Comparison of ENCODE assay signal across 18 cellular contexts in genomic region chr3:27290760-27291159, GRCh38.
DNase-seq lines count a peak whose midpoint lies in the region; ATAC-seq and TF ChIP-seq lines count a peak whose summit lies in the region.
"Had no signal": no experiment of that assay in that cellular context is flagged by ENCODE, and none has a peak within 500 bp of the region (broad histone marks: within the 10 kb centered on the region; RNA-seq: fewer than 3 reads in every experiment).

No MANE protein-coding gene starts in this region.

- intact Hi-C loops in left lung (cut with DNase I) (no loop called here), left ventricle myocardium superior (cut with micrococcal nuclease) (no loop called here)

- H3K4me2 ChIP-seq in GM23338: no peak overlapping the region
- H3K4me2 ChIP-seq: KMS-11 had no signal

- no peak overlapping the region for H3K9ac ChIP-seq in adipocyte (ENCODE audit: low read length)
- H3K9ac ChIP-seq: KMS-11 had no signal

- H2AFZ ChIP-seq in GM23338: no peak overlapping the region

- H4K20me1 ChIP-seq in GM23338 (replicated peaks; ENCODE audit: insufficient read depth): no peaks in the 10 kb centered on the region

- TF ChIP-seq CTCF in AG10803 (conservative IDR thresholded peaks at IDR 0.05; ENCODE audit: low read length) (no peak), GM23338 (conservative IDR thresholded peaks at IDR 0.05; ENCODE audit: low read depth in 2 of 2) (no peak), fibroblast of villous mesenchyme (IDR thresholded peaks at IDR 0.05; ENCODE audit: insufficient read depth, low read depth, low read length) (no peak), left lung (IDR thresholded peaks at IDR 0.05) (no peak)

- H3K4me3 ChIP-seq in AG10803 (ENCODE audit: low read length) (no peak overlapping the region), GM23338 (no peak overlapping the region), adipocyte (ENCODE audit: low read length) (no peak overlapping the region), fibroblast of villous mesenchyme (ENCODE audit: low read depth, low read length) (no peak overlapping the region), left lung (no peak overlapping the region)
- H3K4me3 ChIP-seq: GM12878, SJCRH30 had no signal

- H3K36me3 ChIP-seq in GM23338 (ENCODE audit: insufficient read depth) (no peaks in the 10 kb centered on the region), adipocyte (ENCODE audit: control insufficient read depth, insufficient read depth, low read length, severe bottlenecking) (peaks cover 17% of the 10 kb centered on the region), left lung (no peaks in the 10 kb centered on the region)
- H3K36me3 ChIP-seq: SJCRH30 had no signal

- H3K4me3 Mint-ChIP-seq in GM23338: no peak overlapping the region
- H3K4me3 Mint-ChIP-seq in stimulated activated naive CD8-positive, alpha-beta T cell treated with anti-CD3 and anti-CD28 coated beads, Interleukin-15, amount 100 ng/mL, for 72 hours: no peak overlapping the region
- H3K4me3 Mint-ChIP-seq: B cell, CD14-positive monocyte had no signal

- H3K27me3 Mint-ChIP-seq in GM23338 (ENCODE audit: insufficient read depth, low read depth, poor library complexity): peaks cover 1% of the 10 kb centered on the region
- H3K27me3 Mint-ChIP-seq in stimulated activated naive CD8-positive, alpha-beta T cell treated with anti-CD3 and anti-CD28 coated beads, Interleukin-15, amount 100 ng/mL, for 72 hours: no peaks in the 10 kb centered on the region
- H3K27me3 Mint-ChIP-seq: B cell had no signal

- no peaks in the 10 kb centered on the region for H3K9me3 Mint-ChIP-seq in GM23338
- H3K9me3 Mint-ChIP-seq in stimulated activated naive CD8-positive, alpha-beta T cell treated with anti-CD3 and anti-CD28 coated beads, Interleukin-15, amount 100 ng/mL, for 72 hours: no peaks in the 10 kb centered on the region

- H3K27ac Mint-ChIP-seq in GM23338: 0 out of 2 replicates have a peak overlapping the region, but pooled peaks have one; percentile 11
- no peak overlapping the region for H3K27ac Mint-ChIP-seq in stimulated activated naive CD8-positive, alpha-beta T cell treated with anti-CD3 and anti-CD28 coated beads, Interleukin-15, amount 100 ng/mL, for 72 hours
- H3K27ac Mint-ChIP-seq: B cell, CD14-positive monocyte had no signal

- H3K9me3 ChIP-seq in adipocyte (ENCODE audit: control insufficient read depth, low read length) (no peaks in the 10 kb centered on the region), left lung (no peaks in the 10 kb centered on the region)
- H3K9me3 ChIP-seq: SJCRH30 had no signal

- no peaks in the 10 kb centered on the region for H3K9me2 ChIP-seq in GM23338 (ENCODE audit: insufficient read depth)

- H3K4me1 ChIP-seq in GM23338 (ENCODE audit: insufficient read depth): no peaks in the 10 kb centered on the region
- H3K4me1 ChIP-seq in adipocyte (ENCODE audit: control insufficient read depth, insufficient read depth, low read length): peaks cover 17% of the 10 kb centered on the region
- peaks cover 0 to 5% of the 10 kb centered on the region in 2 donors for H3K4me1 ChIP-seq in left lung
- H3K4me1 ChIP-seq: SJCRH30 had no signal

- peak; percentile 20 for DNase-seq in AG10803 (ENCODE audit: low read depth)
- no peak for DNase-seq in GM23338 (ENCODE audit: low spot score)
- peak; percentile 26 for DNase-seq in adipocyte (ENCODE audit: low read depth)
- peak; percentile 35 for DNase-seq in fibroblast of villous mesenchyme (ENCODE audit: low read depth)
- DNase-seq in MV-4-11 (lab: John Stamatoyannopoulos, UW): no peak
- no peak for DNase-seq in stimulated activated naive CD8-positive, alpha-beta T cell treated with anti-CD3 and anti-CD28 coated beads, Interleukin-15, amount 100 ng/mL, for 72 hours
- no peak for DNase-seq in left lung
- no peak for DNase-seq in left ventricle myocardium superior
- DNase-seq: NCI-H1417 treated with DMSO at 0.1 percent for 48 hours, NCI-H187, NCI-H2227 treated with DMSO at 0.1 percent for 48 hours, NCI-H510A, SJCRH30 had no signal

- H3K79me2 ChIP-seq in GM23338 (replicated peaks; ENCODE audit: insufficient read depth): no peaks in the 10 kb centered on the region

- no peak overlapping the region for H3K27ac ChIP-seq in GM23338 (ENCODE audit: low read depth)
- H3K27ac ChIP-seq in left lung: no peak overlapping the region
- H3K27ac ChIP-seq: KMS-11, SJCRH30 had no signal

- ATAC-seq in GM23338 (no peak), left lung (no peak), left ventricle myocardium superior (no peak)
- ATAC-seq in stimulated activated naive CD8-positive, alpha-beta T cell treated with anti-CD3 and anti-CD28 coated beads, Interleukin-15, amount 100 ng/mL, for 72 hours: no peak
- ATAC-seq: GM12878, HCT116 had no signal

- H3K4me1 Mint-ChIP-seq in GM23338: peaks cover 11% of the 10 kb centered on the region; the same call in 2 of the 3 replicates
- no peaks in the 10 kb centered on the region for H3K4me1 Mint-ChIP-seq in stimulated activated naive CD8-positive, alpha-beta T cell treated with anti-CD3 and anti-CD28 coated beads, Interleukin-15, amount 100 ng/mL, for 72 hours
- H3K4me1 Mint-ChIP-seq: B cell, CD14-positive monocyte had no signal

- H3K27me3 ChIP-seq in GM23338 (ENCODE audit: insufficient read depth) (no peaks in the 10 kb centered on the region), adipocyte (replicated peaks; ENCODE audit: control insufficient read depth, insufficient read depth, low read length) (no peaks in the 10 kb centered on the region), left lung (no peaks in the 10 kb centered on the region)
- H3K27me3 ChIP-seq: SJCRH30 had no signal

- no peaks in the 10 kb centered on the region for H3F3A ChIP-seq in GM23338 (replicated peaks; ENCODE audit: low read depth)

- H3K36me3 Mint-ChIP-seq in GM23338 (ENCODE audit: low read depth): no peaks in the 10 kb centered on the region
- H3K36me3 Mint-ChIP-seq: CD14-positive monocyte had no signal

TF ChIP-seq in GM23338, 12 proteins besides CTCF, POLR2A, EP300 and RAD21 (continues in another document):
- TF ChIP-seq ZNF462 (CRISPR knock-in tag; IDR thresholded peaks at IDR 0.05): no peak
- TF ChIP-seq NANOG (IDR thresholded peaks at IDR 0.05; ENCODE audit: borderline replicate concordance): no peak
- no peak for TF ChIP-seq ZNF114 (CRISPR knock-in tag; IDR thresholded peaks at IDR 0.05)
- no peak for TF ChIP-seq POLR2AphosphoS5 (IDR thresholded peaks at IDR 0.05; ENCODE audit: low read depth)
- no peak for TF ChIP-seq EZH2 (IDR thresholded peaks at IDR 0.05; ENCODE audit: low read depth, unreplicated experiment)
- TF ChIP-seq CREB1 (CRISPR knock-in tag; IDR thresholded peaks at IDR 0.05; ENCODE audit: low read depth): no peak

Comparison
In these comparisons a context has a peak if more than half of its experiments do, and no peak if none do; other contexts are left out.
1. DNase-seq: peak in AG10803 (single experiment), adipocyte (single experiment) and fibroblast of villous mesenchyme (single experiment); none in GM23338 (single experiment), MV-4-11 (single experiment), stimulated activated naive CD8-positive, alpha-beta T cell treated with anti-CD3 and anti-CD28 coated beads, Interleukin-15, amount 100 ng/mL, for 72 hours (0 of 2), left lung (0 of 2) and left ventricle myocardium superior (single experiment).